20 cellular contexts compared by ENCODE assay signal in the genomic region with DNA sequence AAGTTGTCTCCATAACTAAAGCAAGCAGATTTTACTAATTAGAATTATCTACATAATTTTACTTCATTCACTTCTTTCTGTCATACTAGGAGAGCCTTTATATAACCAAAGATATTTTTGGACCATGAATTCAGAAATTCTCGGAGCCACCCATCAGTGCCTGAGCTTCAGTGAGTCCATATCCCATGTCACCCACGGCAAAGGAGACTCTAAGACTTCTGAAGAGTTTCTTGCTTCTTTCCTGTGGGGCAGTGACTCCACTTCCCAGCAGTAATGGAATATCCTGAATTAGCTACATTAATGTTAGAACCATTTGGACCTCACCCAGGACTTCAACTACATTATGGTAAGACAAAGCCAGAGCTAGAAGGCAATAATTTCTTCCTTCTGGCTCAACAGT. TPM values are rescaled to one million over a fixed set of nuclear protein-coding genes. Genes with fewer than 3 reads are reported as not detected.
A peak's percentile ranks its signal among the peaks of the same experiment; 100 is the strongest.
DNase-seq lines count a peak whose midpoint lies in the region; ATAC-seq, FAIRE-seq and TF ChIP-seq lines count a peak whose summit lies in the region.
"Had no signal": no experiment of that assay in that cellular context is flagged by ENCODE, and none has a peak within 500 bp of the region (broad histone marks: within the 10 kb centered on the region; RNA-seq: fewer than 3 reads in every experiment).

No MANE protein-coding gene starts in this region.

- DNase-seq in GM12892 (ENCODE audit: insufficient read length) (no peak), body of pancreas (no peak), NCI-H774 (lab: John Stamatoyannopoulos, UW) (no peak), Calu3 (no peak)
- DNase-seq in stimulated activated effector memory CD8-positive, alpha-beta T cell treated with anti-CD3 and anti-CD28 coated beads, Interleukin-12 subunit alpha, Interleukin-12 subunit beta, amount 100 ng/mL, for 72 hours (ENCODE audit: low spot score in 2 of 2) = no peak
- DNase-seq: activated B cell treated with CpG ODN at 0.5 μM for 24 hours; activated CD4-positive, alpha-beta memory T cell treated with anti-CD3 and anti-CD28 coated beads, Interleukin-2, amount 10 ng/mL, durations not matched to agents 7 days and 5 days; activated naive CD4-positive, alpha-beta T cell; aorta; DMS79; NCI-H1436 treated with DMSO at 0.1 percent for 48 hours; NCI-H82; OCI-M1; right lobe of liver; SJCRH30; stimulated activated naive CD4-positive, alpha-beta T cell had no signal

- TF ChIP-seq POLR2A in GM12892 (IDR thresholded peaks at IDR 0.05; ENCODE audit: low read depth, low read length) = no peak
- no peak for TF ChIP-seq POLR2A in body of pancreas (IDR thresholded peaks at IDR 0.05)

- H3K27ac ChIP-seq in body of pancreas (peak overlapping the region in 3 of 4 donors; percentile 6 to 84 (median 37)), muscle layer of duodenum (ENCODE audit: low read length) (peak overlapping the region; percentile 70), subcutaneous abdominal adipose tissue (ENCODE audit: low read depth, low read length) (peak overlapping the region; percentile 98)
- H3K27ac ChIP-seq: SJCRH30 had no signal

- H3K27ac Mint-ChIP-seq in stimulated activated effector memory CD8-positive, alpha-beta T cell treated with anti-CD3 and anti-CD28 coated beads, Interleukin-12 subunit alpha, Interleukin-12 subunit beta, amount 100 ng/mL, for 72 hours = no peak overlapping the region
- H3K27ac Mint-ChIP-seq in Calu3 (ENCODE audit: unreplicated experiment) = no peak overlapping the region
- H3K27ac Mint-ChIP-seq: activated B cell treated with CpG ODN at 0.5 μM for 24 hours; activated CD4-positive, alpha-beta memory T cell treated with anti-CD3 and anti-CD28 coated beads, Interleukin-2, amount 10 ng/mL, durations not matched to agents 7 days and 5 days had no signal

- peak overlapping the region in 1 of 5 donors; percentile 10 for H3K9ac ChIP-seq in subcutaneous abdominal adipose tissue (ENCODE audit: low read length in 5 of 5)

- H3K4me1 Mint-ChIP-seq in stimulated activated effector memory CD8-positive, alpha-beta T cell treated with anti-CD3 and anti-CD28 coated beads, Interleukin-12 subunit alpha, Interleukin-12 subunit beta, amount 100 ng/mL, for 72 hours = no peaks in the 10 kb centered on the region
- H3K4me1 Mint-ChIP-seq in Calu3 (ENCODE audit: low read depth, unreplicated experiment) = peaks cover 46% of the 10 kb centered on the region
- H3K4me1 Mint-ChIP-seq: activated B cell treated with CpG ODN at 0.5 μM for 24 hours; activated CD4-positive, alpha-beta memory T cell treated with anti-CD3 and anti-CD28 coated beads, Interleukin-2, amount 10 ng/mL, durations not matched to agents 7 days and 5 days had no signal

- no peaks in the 10 kb centered on the region for H3K27me3 ChIP-seq in body of pancreas
- H3K27me3 ChIP-seq in muscle layer of duodenum (ENCODE audit: low read depth, low read length) = no peaks in the 10 kb centered on the region
- H3K27me3 ChIP-seq in subcutaneous abdominal adipose tissue (ENCODE audit: control insufficient read depth in 5 of 5, insufficient read depth in 4 of 5, low read length in 5 of 5) = no peaks in the 10 kb centered on the region
- H3K27me3 ChIP-seq: right lobe of liver, SJCRH30 had no signal

- no peaks in the 10 kb centered on the region for H3K9me3 Mint-ChIP-seq in stimulated activated effector memory CD8-positive, alpha-beta T cell treated with anti-CD3 and anti-CD28 coated beads, Interleukin-12 subunit alpha, Interleukin-12 subunit beta, amount 100 ng/mL, for 72 hours
- no peaks in the 10 kb centered on the region for H3K9me3 Mint-ChIP-seq in Calu3 (ENCODE audit: low read depth, unreplicated experiment)
- H3K9me3 Mint-ChIP-seq: activated B cell treated with CpG ODN at 0.5 μM for 24 hours; activated CD4-positive, alpha-beta memory T cell treated with anti-CD3 and anti-CD28 coated beads, Interleukin-2, amount 10 ng/mL, durations not matched to agents 7 days and 5 days had no signal

- 88 to 90% methylated on average over 2 of the region's 2 CpGs for whole genome bisulfite sequencing in body of pancreas, 2 donors

- H3K27me3 Mint-ChIP-seq in Calu3 (ENCODE audit: unreplicated experiment) = no peaks in the 10 kb centered on the region

- TF ChIP-seq CTCF in body of pancreas (IDR thresholded peaks at IDR 0.05) = no peak
- no peak for TF ChIP-seq CTCF in Calu3 (IDR thresholded peaks at IDR 0.05; ENCODE audit: unreplicated experiment)

- H3K4me1 ChIP-seq in body of pancreas (peaks cover 85% of the 10 kb centered on the region), muscle layer of duodenum (ENCODE audit: control insufficient read depth in 1 of 2, insufficient read depth in 2 of 2, low read length in 2 of 2) (peaks cover 21 to 61% of the 10 kb centered on the region in 2 donors), subcutaneous abdominal adipose tissue (ENCODE audit: control insufficient read depth in 5 of 5, insufficient read depth in 5 of 5, low read length in 5 of 5) (peaks cover 4 to 71% (median 58%) of the 10 kb centered on the region in 5 donors)

- intact Hi-C loops in body of pancreas (cut with DNase I) = no loop called here
- intact Hi-C loops in Calu3 (cut with micrococcal nuclease; ENCODE audit: unreplicated experiment) = no loop called here

- no TSS peak for BruUV-seq in Calu3 (replicated peaks; lab: Mats Ljungman, UMichigan)

- ATAC-seq in body of pancreas = no peak
- ATAC-seq in stimulated activated effector memory CD8-positive, alpha-beta T cell treated with anti-CD3 and anti-CD28 coated beads, Interleukin-12 subunit alpha, Interleukin-12 subunit beta, amount 100 ng/mL, for 72 hours = no peak
- ATAC-seq: right lobe of liver had no signal

- H3K4me3 ChIP-seq in body of pancreas (no peak overlapping the region), muscle layer of duodenum (ENCODE audit: low read depth in 1 of 2, low read length in 2 of 2) (no peak overlapping the region), subcutaneous abdominal adipose tissue (ENCODE audit: low read depth in 1 of 5, low read length in 5 of 5) (no peak overlapping the region)
- H3K4me3 ChIP-seq: right lobe of liver, SJCRH30 had no signal

- no peaks in the 10 kb centered on the region for H3K36me3 Mint-ChIP-seq in stimulated activated effector memory CD8-positive, alpha-beta T cell treated with anti-CD3 and anti-CD28 coated beads, Interleukin-12 subunit alpha, Interleukin-12 subunit beta, amount 100 ng/mL, for 72 hours
- H3K36me3 Mint-ChIP-seq in Calu3 (ENCODE audit: insufficient read depth, unreplicated experiment) = no peaks in the 10 kb centered on the region

- no peaks in the 10 kb centered on the region for H3K9me3 ChIP-seq in body of pancreas
- H3K9me3 ChIP-seq in muscle layer of duodenum (ENCODE audit: control insufficient read depth in 1 of 2, low read length in 2 of 2) = no peaks in the 10 kb centered on the region
- H3K9me3 ChIP-seq in subcutaneous abdominal adipose tissue (ENCODE audit: control insufficient read depth in 5 of 5, low read length in 5 of 5) = no peaks in the 10 kb centered on the region
- H3K9me3 ChIP-seq: right lobe of liver, SJCRH30 had no signal

- CTCF ChIA-PET in Calu3 (lab: Charles Lee) = no interaction called here

- H3K36me3 ChIP-seq in body of pancreas (replicated peaks in 1 of 2; ENCODE audit: insufficient read depth in 1 of 2, low read depth in 2 of 2) (no peaks in the 10 kb centered on the region), muscle layer of duodenum (ENCODE audit: control insufficient read depth in 1 of 2, insufficient read depth in 2 of 2, low read length in 2 of 2) (peaks cover 0 to 13% of the 10 kb centered on the region in 2 donors), subcutaneous abdominal adipose tissue (ENCODE audit: control insufficient read depth in 5 of 5, insufficient read depth in 5 of 5, low read length in 5 of 5) (no peaks in the 10 kb centered on the region)
- H3K36me3 ChIP-seq: right lobe of liver had no signal

- no peak overlapping the region for H3K4me3 Mint-ChIP-seq in stimulated activated effector memory CD8-positive, alpha-beta T cell treated with anti-CD3 and anti-CD28 coated beads, Interleukin-12 subunit alpha, Interleukin-12 subunit beta, amount 100 ng/mL, for 72 hours
- no peak overlapping the region for H3K4me3 Mint-ChIP-seq in Calu3 (ENCODE audit: low read depth, unreplicated experiment)
- H3K4me3 Mint-ChIP-seq: activated B cell treated with CpG ODN at 0.5 μM for 24 hours; activated CD4-positive, alpha-beta memory T cell treated with anti-CD3 and anti-CD28 coated beads, Interleukin-2, amount 10 ng/mL, durations not matched to agents 7 days and 5 days had no signal

- peak; percentile 27 for FAIRE-seq in GM12892 (lab: Jason Lieb, UNC)
- FAIRE-seq: colon, endometrium had no signal

RNA-seq across cellular contexts. Expression of a gene that starts 8.2 kb away (rescaled TPM):
- 3.4 TPM for polyA plus RNA-seq in GM12892 (2012; ENCODE audit: missing spikeins)
- total RNA-seq in body of pancreas (10 to 100 TPM; 18.9 to 29.7 TPM), Calu3 (2022) (8.6 and 11.3 TPM in 2 replicates)

Comparison
In these comparisons a context has a peak if more than half of its experiments do, and no peak if none do; other contexts are left out.
1. H3K27ac ChIP-seq: peak in every context shown above with its lines; median percentile 98 in subcutaneous abdominal adipose tissue; 70 in muscle layer of duodenum; 37 in body of pancreas.